In the genomic region with DNA sequence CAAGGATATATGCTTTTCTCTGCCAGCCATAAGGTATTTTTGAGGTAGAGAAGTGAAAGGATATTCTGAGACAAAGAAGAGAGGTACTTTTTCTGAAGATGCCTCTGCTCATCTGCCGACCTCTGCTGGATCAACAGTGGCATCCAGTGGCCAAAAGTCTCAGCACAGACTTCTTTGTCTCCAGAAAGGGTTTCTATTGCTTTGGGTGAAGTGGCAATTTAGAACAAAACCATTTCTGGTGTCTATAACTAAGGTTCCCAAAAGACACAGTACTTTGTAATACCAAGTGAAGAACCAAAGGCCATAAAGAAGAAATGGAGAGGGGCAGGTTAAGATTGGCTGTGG, we compare ENCODE assay signal across 9 cellular contexts.
DNase-seq lines count a peak whose midpoint lies in the region; ATAC-seq and TF ChIP-seq lines count a peak whose summit lies in the region.
"Had no signal": no experiment of that assay in that cellular context is flagged by ENCODE, and none has a peak within 500 bp of the region (broad histone marks: within the 10 kb centered on the region; RNA-seq: fewer than 3 reads in every experiment).

No MANE protein-coding gene starts in this region.

- no peak overlapping the region for H3K18ac ChIP-seq in H9 (ENCODE audit: insufficient read length, low read depth, low read length)

- peak overlapping the region; percentile 65 to 86 (median 82); a peak in 4 of 7 replicates for H3K27ac Mint-ChIP-seq in H9
- peak overlapping the region; percentile 24 for H3K27ac Mint-ChIP-seq in stimulated activated effector memory CD8-positive, alpha-beta T cell treated with anti-CD3 and anti-CD28 coated beads, Interleukin-12 subunit alpha, Interleukin-12 subunit beta, amount 100 ng/mL, for 72 hours
- no peak overlapping the region for H3K27ac Mint-ChIP-seq in stimulated activated naive B cell treated with anti-CD40 and anti-IgM and Interleukin-4, amounts not matched to agents 10 μg/mL and 1 μg/mL and 100 μg/mL, for 72 hours

- H3K4me1 Mint-ChIP-seq in H9, result peaks cover 28 to 31% of the 10 kb centered on the region in 2 experiments
- H3K4me1 Mint-ChIP-seq in stimulated activated effector memory CD8-positive, alpha-beta T cell treated with anti-CD3 and anti-CD28 coated beads, Interleukin-12 subunit alpha, Interleukin-12 subunit beta, amount 100 ng/mL, for 72 hours, result peaks cover 6% of the 10 kb centered on the region
- no peaks in the 10 kb centered on the region for H3K4me1 Mint-ChIP-seq in stimulated activated naive B cell treated with anti-CD40 and anti-IgM and Interleukin-4, amounts not matched to agents 10 μg/mL and 1 μg/mL and 100 μg/mL, for 72 hours

- H3K36me3 ChIP-seq in BJ (ENCODE audit: control insufficient read depth, insufficient read depth, low read length), result no peaks in the 10 kb centered on the region

- no peaks in the 10 kb centered on the region for H3K23me2 ChIP-seq in H9 (ENCODE audit: insufficient read length, low read depth, low read length, poor library complexity, severe bottlenecking)

- H3K56ac ChIP-seq in H9 (ENCODE audit: insufficient read length, low read depth, low read length), result no peak overlapping the region

- CTCF ChIA-PET in BJ (lab: Yijun Ruan, JAX), result no interaction called here

- H2BK120ac ChIP-seq in H9 (ENCODE audit: low read depth, low read length, poor library complexity, severe bottlenecking), result no peak overlapping the region

- H2BK5ac ChIP-seq in H9 (ENCODE audit: insufficient read length, low read length), result no peak overlapping the region

- WGBS in H9 (ENCODE audit: extremely low coverage, insufficient read length, low lambda C conversion rate), result no CpG with 5 or more reads among the region's 1 CpG

- H3K9ac ChIP-seq in H9 (ENCODE audit: extremely low read depth, insufficient read length, low read length), result no peak overlapping the region

- H3K79me2 ChIP-seq in H9 (ENCODE audit: insufficient read depth, low read length), result no peaks in the 10 kb centered on the region

- H2AFZ ChIP-seq in H9 (ENCODE audit: low read length), result no peak overlapping the region

- H4K91ac ChIP-seq in H9 (ENCODE audit: insufficient read length, low read depth, low read length), result no peak overlapping the region

- no peak overlapping the region for H4K5ac ChIP-seq in H9 (ENCODE audit: insufficient read length, low read depth, low read length)

- peak overlapping the region; percentile 42 for H3K27ac ChIP-seq in H9 (ENCODE audit: insufficient read length, low read depth, low read length)
- H3K27ac ChIP-seq: epithelial cell of prostate had no signal

- no peak overlapping the region for H2BK20ac ChIP-seq in H9 (ENCODE audit: low read depth, low read length, poor library complexity, severe bottlenecking)

- H3K36me3 Mint-ChIP-seq in H9 (ENCODE audit: insufficient read depth in 1 of 3, low read depth in 3 of 3), result peaks cover 2 to 47% (median 24%) of the 10 kb centered on the region in 3 experiments; a peak in 6 of 7 replicates
- peaks cover 75% of the 10 kb centered on the region for H3K36me3 Mint-ChIP-seq in stimulated activated effector memory CD8-positive, alpha-beta T cell treated with anti-CD3 and anti-CD28 coated beads, Interleukin-12 subunit alpha, Interleukin-12 subunit beta, amount 100 ng/mL, for 72 hours
- peaks cover 26 to 48% of the 10 kb centered on the region in 2 donors for H3K36me3 Mint-ChIP-seq in stimulated activated naive B cell treated with anti-CD40 and anti-IgM and Interleukin-4, amounts not matched to agents 10 μg/mL and 1 μg/mL and 100 μg/mL, for 72 hours

- no peak overlapping the region for H3K4ac ChIP-seq in H9 (ENCODE audit: low read depth, low read length)

- H3K79me1 ChIP-seq in H9 (ENCODE audit: insufficient read depth, low read depth, low read length, poor library complexity, severe bottlenecking), result no peaks in the 10 kb centered on the region

- no peak for DNase-seq in BJ (ENCODE audit: low read depth)
- peak; percentile 63 for DNase-seq in H9
- DNase-seq in fibroblast of peridontal ligament (ENCODE audit: extremely low read depth), result peak; percentile 41
- DNase-seq in stimulated activated effector memory CD8-positive, alpha-beta T cell treated with anti-CD3 and anti-CD28 coated beads, Interleukin-12 subunit alpha, Interleukin-12 subunit beta, amount 100 ng/mL, for 72 hours (ENCODE audit: low spot score in 2 of 2), result no peak
- DNase-seq in GM19240 (ENCODE audit: insufficient read length, low spot score), result no peak
- no peak for DNase-seq in stimulated activated naive B cell treated with anti-CD40 and anti-IgM and Interleukin-4, amounts not matched to agents 10 μg/mL and 1 μg/mL and 100 μg/mL, for 72 hours

- no peaks in the 10 kb centered on the region for H3K27me3 Mint-ChIP-seq in H9 (ENCODE audit: low read depth)
- H3K27me3 Mint-ChIP-seq in stimulated activated naive B cell treated with anti-CD40 and anti-IgM and Interleukin-4, amounts not matched to agents 10 μg/mL and 1 μg/mL and 100 μg/mL, for 72 hours, result no peaks in the 10 kb centered on the region

- peaks cover 5% of the 10 kb centered on the region for H3K4me1 ChIP-seq in H9 (ENCODE audit: insufficient read depth, low read length)

- no peak overlapping the region for H2AK5ac ChIP-seq in H9 (ENCODE audit: insufficient read length, low read length)

- H3K4me2 ChIP-seq in H9 (ENCODE audit: insufficient read depth, insufficient read length, low read length), result no peak overlapping the region

- ATAC-seq in SK-N-SH treated with all-trans-retinoic acid at 6 μM for 48 hours (peak; percentile 93), HG03354 (IDR thresholded peaks at IDR 0.05; ENCODE audit: poor library complexity, severe bottlenecking, unreplicated experiment) (no peak)
- no peak for ATAC-seq in stimulated activated effector memory CD8-positive, alpha-beta T cell treated with anti-CD3 and anti-CD28 coated beads, Interleukin-12 subunit alpha, Interleukin-12 subunit beta, amount 100 ng/mL, for 72 hours
- ATAC-seq in stimulated activated naive B cell treated with anti-CD40 and anti-IgM and Interleukin-4, amounts not matched to agents 10 μg/mL and 1 μg/mL and 100 μg/mL, for 72 hours (replicated peaks), result no peak

- no peak overlapping the region for H4K8ac ChIP-seq in H9 (replicated peaks; ENCODE audit: insufficient read length, low read depth, low read length)

- peak; percentile 75 for TF ChIP-seq CTCF in BJ (IDR thresholded peaks at IDR 0.05; ENCODE audit: insufficient read depth, low read depth, low read length)
- peak; percentile 78 for TF ChIP-seq CTCF in H9 (conservative IDR thresholded peaks at IDR 0.05)

- no peak overlapping the region for H2BK15ac ChIP-seq in H9 (ENCODE audit: low read depth, low read length)

- no peak overlapping the region for H3K4me3 ChIP-seq in BJ (ENCODE audit: low read depth, low read length)

- no peaks in the 10 kb centered on the region for H4K20me1 ChIP-seq in H9 (ENCODE audit: control insufficient read depth, insufficient read depth, insufficient read length)

- no peak overlapping the region for H3K23ac ChIP-seq in H9 (ENCODE audit: insufficient read length, low read depth, low read length)

- no peak overlapping the region for H2BK12ac ChIP-seq in H9 (ENCODE audit: insufficient read length, low read depth, low read length)

- H3K9me3 Mint-ChIP-seq in H9, result no peaks in the 10 kb centered on the region
- no peaks in the 10 kb centered on the region for H3K9me3 Mint-ChIP-seq in stimulated activated effector memory CD8-positive, alpha-beta T cell treated with anti-CD3 and anti-CD28 coated beads, Interleukin-12 subunit alpha, Interleukin-12 subunit beta, amount 100 ng/mL, for 72 hours
- no peaks in the 10 kb centered on the region for H3K9me3 Mint-ChIP-seq in stimulated activated naive B cell treated with anti-CD40 and anti-IgM and Interleukin-4, amounts not matched to agents 10 μg/mL and 1 μg/mL and 100 μg/mL, for 72 hours

- no peaks in the 10 kb centered on the region for H3K9me3 ChIP-seq in H9 (ENCODE audit: control insufficient read depth, low read depth, low read length)

- no peak overlapping the region for H3K14ac ChIP-seq in H9 (ENCODE audit: insufficient read depth, low read length)

- H3K27me3 ChIP-seq in BJ (ENCODE audit: control insufficient read depth, insufficient read depth, low read length), result no peaks in the 10 kb centered on the region
- H3K27me3 ChIP-seq in H9 (ENCODE audit: insufficient read depth, low read length), result no peaks in the 10 kb centered on the region

- no peak overlapping the region for H3K4me3 Mint-ChIP-seq in H9
- H3K4me3 Mint-ChIP-seq in stimulated activated effector memory CD8-positive, alpha-beta T cell treated with anti-CD3 and anti-CD28 coated beads, Interleukin-12 subunit alpha, Interleukin-12 subunit beta, amount 100 ng/mL, for 72 hours, result no peak overlapping the region
- H3K4me3 Mint-ChIP-seq in stimulated activated naive B cell treated with anti-CD40 and anti-IgM and Interleukin-4, amounts not matched to agents 10 μg/mL and 1 μg/mL and 100 μg/mL, for 72 hours, result no peak overlapping the region

- POLR2A ChIA-PET in BJ (lab: Charles Lee), result no interaction called here

- no peak overlapping the region for H3T11ph ChIP-seq in H9 (ENCODE audit: low read length)

TF ChIP-seq in SK-N-SH treated with all-trans-retinoic acid at 6 μM for 48 hours, 23 proteins besides CTCF, POLR2A, EP300 and RAD21 (continues in another document):
- TF ChIP-seq ISL1 (CRISPR knock-in tag; IDR thresholded peaks at IDR 0.05), result no peak
- no peak for TF ChIP-seq OSR1 (CRISPR knock-in tag; IDR thresholded peaks at IDR 0.05)
- no peak for TF ChIP-seq SNAI2 (CRISPR knock-in tag; IDR thresholded peaks at IDR 0.05)
- no peak for TF ChIP-seq CSDC2 (CRISPR knock-in tag; IDR thresholded peaks at IDR 0.05)
- TF ChIP-seq ZFP3 (CRISPR knock-in tag; IDR thresholded peaks at IDR 0.05), result no peak
- TF ChIP-seq RARB (CRISPR knock-in tag; IDR thresholded peaks at IDR 0.05), result no peak
- TF ChIP-seq ZNF70 (CRISPR knock-in tag; IDR thresholded peaks at IDR 0.05), result no peak
- TF ChIP-seq ZC3H10 (CRISPR knock-in tag; IDR thresholded peaks at IDR 0.05), result no peak
- no peak for TF ChIP-seq ZNF8 (CRISPR knock-in tag; IDR thresholded peaks at IDR 0.05)
- TF ChIP-seq GLIS3 (CRISPR knock-in tag; IDR thresholded peaks at IDR 0.05), result no peak
- TF ChIP-seq, protein P1, sequence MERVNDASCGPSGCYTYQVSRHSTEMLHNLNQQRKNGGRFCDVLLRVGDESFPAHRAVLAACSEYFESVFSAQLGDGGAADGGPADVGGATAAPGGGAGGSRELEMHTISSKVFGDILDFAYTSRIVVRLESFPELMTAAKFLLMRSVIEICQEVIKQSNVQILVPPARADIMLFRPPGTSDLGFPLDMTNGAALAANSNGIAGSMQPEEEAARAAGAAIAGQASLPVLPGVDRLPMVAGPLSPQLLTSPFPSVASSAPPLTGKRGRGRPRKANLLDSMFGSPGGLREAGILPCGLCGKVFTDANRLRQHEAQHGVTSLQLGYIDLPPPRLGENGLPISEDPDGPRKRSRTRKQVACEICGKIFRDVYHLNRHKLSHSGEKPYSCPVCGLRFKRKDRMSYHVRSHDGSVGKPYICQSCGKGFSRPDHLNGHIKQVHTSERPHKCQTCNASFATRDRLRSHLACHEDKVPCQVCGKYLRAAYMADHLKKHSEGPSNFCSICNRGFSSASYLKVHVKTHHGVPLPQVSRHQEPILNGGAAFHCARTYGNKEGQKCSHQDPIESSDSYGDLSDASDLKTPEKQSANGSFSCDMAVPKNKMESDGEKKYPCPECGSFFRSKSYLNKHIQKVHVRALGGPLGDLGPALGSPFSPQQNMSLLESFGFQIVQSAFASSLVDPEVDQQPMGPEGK (CRISPR knock-in tag; IDR thresholded peaks at IDR 0.05; ENCODE audit: borderline replicate concordance), result no peak

Comparison
In these comparisons a context has a peak if more than half of its experiments do, and no peak if none do; other contexts are left out.
1. DNase-seq: peak in H9 (single experiment) and fibroblast of peridontal ligament (single experiment); none in BJ (single experiment), stimulated activated effector memory CD8-positive, alpha-beta T cell treated with anti-CD3 and anti-CD28 coated beads, Interleukin-12 subunit alpha, Interleukin-12 subunit beta, amount 100 ng/mL, for 72 hours (0 of 2), GM19240 (single experiment) and stimulated activated naive B cell treated with anti-CD40 and anti-IgM and Interleukin-4, amounts not matched to agents 10 μg/mL and 1 μg/mL and 100 μg/mL, for 72 hours (single experiment).